In genomic region chr12:92085483-92086040, GRCh38 we compare ENCODE assay signal across 15 cellular contexts.
"Had no signal": no experiment of that assay in that cellular context is flagged by ENCODE, and none has a peak within 500 bp of the region (broad histone marks: within the 10 kb centered on the region; RNA-seq: fewer than 3 reads in every experiment).

No MANE protein-coding gene starts in this region.

- ATAC-seq: gastrocnemius medialis, left ventricle myocardium superior had no signal

- H3K27ac Mint-ChIP-seq: activated naive CD8-positive, alpha-beta T cell; activated T-cell treated with anti-CD3 and anti-CD28 coated beads, Interleukin-2, amount 50 U/mL, for 24 hours had no signal

- H3K27me3 ChIP-seq: gastrocnemius medialis, ovary, stomach had no signal

- H3K9me3 ChIP-seq: gastrocnemius medialis, ovary, stomach, thoracic aorta had no signal

- H3K27ac ChIP-seq: gastrocnemius medialis, ovary, stomach, thoracic aorta had no signal

- H3K4me3 Mint-ChIP-seq: activated naive CD8-positive, alpha-beta T cell; activated T-cell treated with anti-CD3 and anti-CD28 coated beads, Interleukin-2, amount 50 U/mL, for 24 hours; brain had no signal

- H3K9me3 Mint-ChIP-seq: activated T-cell treated with anti-CD3 and anti-CD28 coated beads, Interleukin-2, amount 50 U/mL, for 24 hours; brain had no signal

- H3K4me3 ChIP-seq: gastrocnemius medialis, ovary, stomach, thoracic aorta had no signal

- H3K27me3 Mint-ChIP-seq: activated naive CD8-positive, alpha-beta T cell; activated T-cell treated with anti-CD3 and anti-CD28 coated beads, Interleukin-2, amount 50 U/mL, for 24 hours had no signal

- H3K36me3 ChIP-seq: gastrocnemius medialis, ovary, stomach, thoracic aorta had no signal

- DNase-seq: activated CD4-positive, alpha-beta T cell treated with anti-CD3 and anti-CD28 coated beads, Interleukin-2, amount 50 U/mL, for 4 hours; activated gamma-delta T cell; activated T-cell treated with anti-CD3 and anti-CD28 coated beads, Interleukin-2, amount 50 U/mL, for 24 hours; amygdala; effector memory CD4-positive, alpha-beta T cell; gastrocnemius medialis; kidney; left ventricle myocardium superior; mesendoderm; ovary; stimulated activated CD4-positive, alpha-beta T cell treated with anti-CD3 and anti-CD28 coated beads, Interleukin-4, amount 100 ng/mL, for 24 hours; stomach had no signal
